Comparison of ENCODE assay signal across 1 cellular context in the genomic region with DNA sequence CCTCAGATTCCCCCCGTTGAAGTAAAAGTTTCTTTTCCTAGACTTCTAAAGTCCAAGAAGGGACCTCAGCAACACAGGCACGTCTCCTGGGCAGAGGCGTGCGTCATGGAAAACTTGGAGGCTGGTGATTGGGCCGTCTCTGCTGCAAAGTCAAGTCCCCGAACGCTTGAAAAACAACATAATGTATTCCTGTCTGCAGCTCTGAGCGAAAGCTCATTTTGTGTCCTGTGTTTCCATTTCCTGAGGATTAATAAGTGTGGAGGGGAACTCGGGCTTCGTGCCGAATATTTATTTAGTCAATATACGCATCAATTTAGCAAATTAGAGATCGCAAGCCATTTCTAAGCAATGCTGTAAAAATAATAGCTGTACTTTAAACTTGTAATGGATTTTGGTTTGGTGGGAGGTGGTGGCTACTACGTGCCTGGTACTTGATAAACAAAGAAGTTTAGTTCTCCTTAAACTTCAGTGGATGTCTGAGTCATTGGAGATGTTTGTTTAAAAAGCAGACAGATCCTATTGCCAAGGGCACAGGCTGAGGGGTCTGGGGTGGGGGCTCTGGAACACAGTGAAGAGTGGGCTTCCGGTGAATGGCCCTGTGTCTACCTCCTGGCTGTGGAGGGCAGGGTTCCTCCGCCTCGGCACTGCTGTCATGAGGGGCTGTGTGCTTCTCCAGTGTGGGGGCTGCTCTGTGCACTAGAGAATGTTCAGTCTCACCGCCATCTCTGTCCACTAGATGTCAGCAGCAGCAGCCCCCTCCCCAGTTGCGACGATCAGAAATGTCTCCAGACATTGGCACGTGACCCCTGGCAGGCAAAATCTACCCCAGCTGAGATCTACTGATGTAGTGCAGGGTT.
TF ChIP-seq lines count a peak whose summit lies in the region.

No MANE protein-coding gene starts in this region.

TF ChIP-seq in HepG2, 621 proteins besides CTCF, POLR2A, EP300 and RAD21 (continued from another document and continues in another):
- TF ChIP-seq DMTF1 (CRISPR knock-in tag; IDR thresholded peaks at IDR 0.05) (0 out of 2 replicates have a peak, but pooled peaks have one; percentile 25), ZEB1 (IDR thresholded peaks at IDR 0.05; ENCODE audit: insufficient replicate concordance, low read depth) (peak; percentile 45), ZNF724P (CRISPR knock-in tag; IDR thresholded peaks at IDR 0.05; ENCODE audit: borderline replicate concordance) (no peak), BHLHE40 (IDR thresholded peaks at IDR 0.05; ENCODE audit: low read length) (peak; percentile 89), CREM (IDR thresholded peaks at IDR 0.05) (0 out of 2 replicates have a peak, but pooled peaks have one; percentile 5), CREM (CRISPR knock-in tag; IDR thresholded peaks at IDR 0.05) (no peak), NCOA2 (CRISPR knock-in tag; IDR thresholded peaks at IDR 0.05) (no peak), RFX3 (CRISPR knock-in tag; IDR thresholded peaks at IDR 0.05) (no peak), ZBTB7B (CRISPR knock-in tag; IDR thresholded peaks at IDR 0.05) (peak; percentile 89), RBM39 (IDR thresholded peaks at IDR 0.05; ENCODE audit: low read depth, low read length, poor library complexity, severe bottlenecking) (peak; percentile 33), ZBTB38 (CRISPR knock-in tag; IDR thresholded peaks at IDR 0.05) (peak; percentile 47; the same call in 1 of the 2 replicates), SMC3 (IDR thresholded peaks at IDR 0.05; ENCODE audit: low read length) (peak; percentile 69), ZNF17 (CRISPR knock-in tag; IDR thresholded peaks at IDR 0.05) (no peak), ZNF235 (CRISPR knock-in tag; IDR thresholded peaks at IDR 0.05; ENCODE audit: borderline replicate concordance) (peak; percentile 63; the same call in 1 of the 2 replicates), RXRA (CRISPR knock-in tag; IDR thresholded peaks at IDR 0.05) (no peak), MED1 (CRISPR knock-in tag; IDR thresholded peaks at IDR 0.05) (0 out of 2 replicates have a peak, but pooled peaks have one; percentile 45), SATB2 (CRISPR knock-in tag; IDR thresholded peaks at IDR 0.05) (no peak), POGZ (CRISPR knock-in tag; IDR thresholded peaks at IDR 0.05) (peak; percentile 35; the same call in 1 of the 2 replicates), MAX (IDR thresholded peaks at IDR 0.05) (peak; percentile 74), ZNF225 (CRISPR knock-in tag; IDR thresholded peaks at IDR 0.05) (0 out of 2 replicates have a peak, but pooled peaks have one; percentile 10), ZBTB20 (CRISPR knock-in tag; IDR thresholded peaks at IDR 0.05; ENCODE audit: borderline replicate concordance, low read depth) (peak; percentile 50; the same call in 1 of the 2 replicates), FOXK1 (CRISPR knock-in tag; IDR thresholded peaks at IDR 0.05; ENCODE audit: borderline replicate concordance, low read depth) (peak; percentile 52; the same call in 1 of the 2 replicates), ZNF34 (CRISPR knock-in tag; IDR thresholded peaks at IDR 0.05; ENCODE audit: borderline replicate concordance) (no peak), GTF2F1 (IDR thresholded peaks at IDR 0.05; ENCODE audit: low read length) (0 out of 2 replicates have a peak, but pooled peaks have one; percentile 14), KLF9 (CRISPR knock-in tag; IDR thresholded peaks at IDR 0.05; ENCODE audit: low read depth) (no peak), ELF3 (CRISPR knock-in tag; IDR thresholded peaks at IDR 0.05) (peak; percentile 51), ETV5 (CRISPR knock-in tag; IDR thresholded peaks at IDR 0.05; ENCODE audit: borderline replicate concordance) (peak; percentile 69; the same call in 1 of the 2 replicates), NONO (IDR thresholded peaks at IDR 0.05) (no peak), NONO (CRISPR knock-in tag; conservative IDR thresholded peaks at IDR 0.05) (0 out of 2 replicates have a peak, but pooled peaks have one; percentile 62), ADNP (CRISPR knock-in tag; IDR thresholded peaks at IDR 0.05) (no peak), TCF12 (IDR thresholded peaks at IDR 0.05) (no peak), TCF12 (CRISPR knock-in tag; IDR thresholded peaks at IDR 0.05) (peak; percentile 89), HOMEZ (CRISPR knock-in tag; IDR thresholded peaks at IDR 0.05; ENCODE audit: low read depth) (peak; percentile 21; the same call in 1 of the 2 replicates), HOXA3 (CRISPR knock-in tag; IDR thresholded peaks at IDR 0.05) (peak; percentile 57; the same call in 1 of the 2 replicates), ARID4A (CRISPR knock-in tag; IDR thresholded peaks at IDR 0.05; ENCODE audit: borderline replicate concordance) (peak; percentile 28; the same call in 1 of the 2 replicates), ZNF816 (CRISPR knock-in tag; IDR thresholded peaks at IDR 0.05; ENCODE audit: borderline replicate concordance) (peak; percentile 44; the same call in 1 of the 2 replicates)
- TF ChIP-seq, protein P1, sequence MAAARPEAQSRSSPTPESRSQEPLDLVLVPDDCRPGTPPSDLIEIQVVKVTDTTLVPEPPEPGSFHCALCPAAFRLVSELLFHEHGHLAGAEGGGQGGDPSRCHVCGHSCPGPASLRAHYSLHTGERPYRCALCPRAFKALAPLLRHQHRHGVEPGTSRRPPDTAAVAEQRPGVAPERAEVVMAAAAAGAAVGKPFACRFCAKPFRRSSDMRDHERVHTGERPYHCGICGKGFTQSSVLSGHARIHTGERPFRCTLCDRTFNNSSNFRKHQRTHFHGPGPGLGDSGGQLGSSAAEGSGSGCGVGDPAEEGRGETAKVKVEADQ (CRISPR knock-in tag; IDR thresholded peaks at IDR 0.05; ENCODE audit: borderline replicate concordance): 0 out of 2 replicates have a peak, but pooled peaks have one; percentile 79
- TF ChIP-seq, protein P2, sequence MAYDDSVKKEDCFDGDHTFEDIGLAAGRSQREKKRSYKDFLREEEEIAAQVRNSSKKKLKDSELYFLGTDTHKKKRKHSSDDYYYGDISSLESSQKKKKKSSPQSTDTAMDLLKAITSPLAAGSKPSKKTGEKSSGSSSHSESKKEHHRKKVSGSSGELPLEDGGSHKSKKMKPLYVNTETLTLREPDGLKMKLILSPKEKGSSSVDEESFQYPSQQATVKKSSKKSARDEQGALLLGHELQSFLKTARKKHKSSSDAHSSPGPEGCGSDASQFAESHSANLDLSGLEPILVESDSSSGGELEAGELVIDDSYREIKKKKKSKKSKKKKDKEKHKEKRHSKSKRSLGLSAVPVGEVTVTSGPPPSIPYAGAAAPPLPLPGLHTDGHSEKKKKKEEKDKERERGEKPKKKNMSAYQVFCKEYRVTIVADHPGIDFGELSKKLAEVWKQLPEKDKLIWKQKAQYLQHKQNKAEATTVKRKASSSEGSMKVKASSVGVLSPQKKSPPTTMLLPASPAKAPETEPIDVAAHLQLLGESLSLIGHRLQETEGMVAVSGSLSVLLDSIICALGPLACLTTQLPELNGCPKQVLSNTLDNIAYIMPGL (CRISPR knock-in tag; IDR thresholded peaks at IDR 0.05; ENCODE audit: borderline replicate concordance in 1 of 2, low read depth in 1 of 2): peak in 1 of 2 experiments; percentile 52; a peak in 1 of 4 replicates
- TF ChIP-seq, protein P3, sequence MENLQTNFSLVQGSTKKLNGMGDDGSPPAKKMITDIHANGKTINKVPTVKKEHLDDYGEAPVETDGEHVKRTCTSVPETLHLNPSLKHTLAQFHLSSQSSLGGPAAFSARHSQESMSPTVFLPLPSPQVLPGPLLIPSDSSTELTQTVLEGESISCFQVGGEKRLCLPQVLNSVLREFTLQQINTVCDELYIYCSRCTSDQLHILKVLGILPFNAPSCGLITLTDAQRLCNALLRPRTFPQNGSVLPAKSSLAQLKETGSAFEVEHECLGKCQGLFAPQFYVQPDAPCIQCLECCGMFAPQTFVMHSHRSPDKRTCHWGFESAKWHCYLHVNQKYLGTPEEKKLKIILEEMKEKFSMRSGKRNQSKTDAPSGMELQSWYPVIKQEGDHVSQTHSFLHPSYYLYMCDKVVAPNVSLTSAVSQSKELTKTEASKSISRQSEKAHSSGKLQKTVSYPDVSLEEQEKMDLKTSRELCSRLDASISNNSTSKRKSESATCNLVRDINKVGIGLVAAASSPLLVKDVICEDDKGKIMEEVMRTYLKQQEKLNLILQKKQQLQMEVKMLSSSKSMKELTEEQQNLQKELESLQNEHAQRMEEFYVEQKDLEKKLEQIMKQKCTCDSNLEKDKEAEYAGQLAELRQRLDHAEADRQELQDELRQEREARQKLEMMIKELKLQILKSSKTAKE (CRISPR knock-in tag; IDR thresholded peaks at IDR 0.05; ENCODE audit: borderline replicate concordance): peak; percentile 52; the same call in 1 of the 2 replicates
- TF ChIP-seq, protein P4, sequence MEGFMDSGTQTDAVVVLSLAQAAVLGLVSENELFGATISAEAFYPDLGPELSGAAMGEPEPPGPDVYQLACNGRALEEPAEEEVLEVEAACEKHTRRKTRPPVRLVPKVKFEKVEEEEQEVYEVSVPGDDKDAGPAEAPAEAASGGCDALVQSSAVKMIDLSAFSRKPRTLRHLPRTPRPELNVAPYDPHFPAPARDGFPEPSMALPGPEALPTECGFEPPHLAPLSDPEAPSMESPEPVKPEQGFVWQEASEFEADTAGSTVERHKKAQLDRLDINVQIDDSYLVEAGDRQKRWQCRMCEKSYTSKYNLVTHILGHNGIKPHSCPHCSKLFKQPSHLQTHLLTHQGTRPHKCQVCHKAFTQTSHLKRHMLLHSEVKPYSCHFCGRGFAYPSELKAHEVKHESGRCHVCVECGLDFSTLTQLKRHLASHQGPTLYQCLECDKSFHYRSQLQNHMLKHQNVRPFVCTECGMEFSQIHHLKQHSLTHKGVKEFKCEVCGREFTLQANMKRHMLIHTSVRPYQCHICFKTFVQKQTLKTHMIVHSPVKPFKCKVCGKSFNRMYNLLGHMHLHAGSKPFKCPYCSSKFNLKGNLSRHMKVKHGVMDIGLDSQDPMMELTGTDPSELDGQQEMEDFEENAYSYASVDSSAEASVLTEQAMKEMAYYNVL (CRISPR knock-in tag; IDR thresholded peaks at IDR 0.05; ENCODE audit: borderline replicate concordance): 0 out of 2 replicates have a peak, but pooled peaks have one; percentile 33
- TF ChIP-seq, protein P5, sequence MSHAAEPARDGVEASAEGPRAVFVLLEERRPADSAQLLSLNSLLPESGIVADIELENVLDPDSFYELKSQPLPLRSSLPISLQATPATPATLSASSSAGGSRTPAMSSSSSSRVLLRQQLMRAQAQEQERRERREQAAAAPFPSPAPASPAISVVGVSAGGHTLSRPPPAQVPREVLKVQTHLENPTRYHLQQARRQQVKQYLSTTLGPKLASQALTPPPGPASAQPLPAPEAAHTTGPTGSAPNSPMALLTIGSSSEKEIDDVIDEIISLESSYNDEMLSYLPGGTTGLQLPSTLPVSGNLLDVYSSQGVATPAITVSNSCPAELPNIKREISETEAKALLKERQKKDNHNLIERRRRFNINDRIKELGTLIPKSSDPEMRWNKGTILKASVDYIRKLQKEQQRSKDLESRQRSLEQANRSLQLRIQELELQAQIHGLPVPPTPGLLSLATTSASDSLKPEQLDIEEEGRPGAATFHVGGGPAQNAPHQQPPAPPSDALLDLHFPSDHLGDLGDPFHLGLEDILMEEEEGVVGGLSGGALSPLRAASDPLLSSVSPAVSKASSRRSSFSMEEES (CRISPR knock-in tag; IDR thresholded peaks at IDR 0.05): peak; percentile 78
